ENCODE assay signal across 8 cellular contexts in the genomic region with DNA sequence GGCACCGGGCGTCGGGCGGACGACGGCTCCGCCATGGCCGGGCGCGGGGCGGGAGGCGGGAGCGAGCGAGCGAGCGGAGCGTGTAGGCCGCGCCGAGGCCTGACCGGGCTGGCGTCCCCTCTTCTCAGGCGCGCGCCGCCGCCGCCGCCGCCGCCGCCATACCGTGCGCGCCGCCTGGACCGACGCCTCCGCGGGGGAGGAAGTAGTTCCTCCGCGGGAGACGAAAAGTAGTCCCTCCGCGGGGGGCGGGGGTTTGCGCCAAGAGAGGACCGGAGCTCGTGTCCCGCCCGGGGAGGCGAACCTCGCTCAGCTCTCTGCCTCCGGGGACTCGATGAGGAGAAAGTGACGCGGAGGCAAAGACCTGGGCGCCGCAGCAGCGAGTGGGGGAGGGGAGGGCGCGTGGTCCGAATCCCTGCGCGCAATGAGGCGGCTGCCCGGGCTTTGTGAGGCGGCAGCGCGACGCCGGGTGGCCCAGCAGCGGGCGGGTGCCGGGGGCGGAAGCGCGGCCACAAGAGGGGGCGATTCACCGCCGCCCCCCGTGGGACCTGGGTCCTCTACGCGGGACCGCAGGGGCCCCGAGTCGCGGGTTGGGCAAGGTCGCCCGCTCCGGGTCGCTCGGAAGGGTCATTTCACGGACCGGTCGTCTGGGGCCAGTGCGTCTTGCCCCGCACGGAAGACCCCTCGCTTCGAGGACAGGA. TPM values are rescaled to one million over a fixed set of nuclear protein-coding genes. Genes with fewer than 3 reads are reported as not detected.
DNase-seq lines count a peak whose midpoint lies in the region; ATAC-seq and TF ChIP-seq lines count a peak whose summit lies in the region.

Gene BRWD1, minus strand, starts transcription at position 176 of the 698 bp plus-strand sequence. Its CDS starts 141 bp downstream, at position 35.

- H3K27me3 ChIP-seq in BE2C (no peaks in the 10 kb centered on the region), ectodermal cell (ENCODE audit: control insufficient read depth, insufficient read depth, low read length, poor library complexity, severe bottlenecking) (no peaks in the 10 kb centered on the region)

- POLR2A ChIA-PET in activated CD8-positive, alpha-beta T cell treated with anti-CD3 and anti-CD28 coated beads for 36 hours (lab: Charles Lee), result interaction anchor here (0.8 to 7.9 kb wide), 18 partner anchors 12 to 131 kb away, joined by 3 to 111 read pairs (median 4); partner anchors contain the start of genes HMGN1 and PSMG1

- no peaks in the 10 kb centered on the region for H3K9me3 Mint-ChIP-seq in activated CD8-positive, alpha-beta T cell treated with anti-CD3 and anti-CD28 coated beads for 36 hours

- H3K4me3 ChIP-seq in BE2C (ENCODE audit: low read depth, low read length) (peak within 1 kb of the TSS; percentile 83), ectodermal cell (ENCODE audit: insufficient read depth, low read depth, low read length) (peak within 1 kb of the TSS; percentile 62)

- H3K36me3 ChIP-seq in BE2C (peaks cover 19% of the 10 kb centered on the region), ectodermal cell (ENCODE audit: control insufficient read depth, insufficient read depth, low read length) (peaks cover 7% of the 10 kb centered on the region)

- CTCF ChIA-PET in activated CD8-positive, alpha-beta T cell treated with anti-CD3 and anti-CD28 coated beads for 36 hours (lab: Charles Lee), result interaction anchor here (1.0 to 1.9 kb wide), 2 partner anchors 74 to 130 kb away, joined by 3 to 5 read pairs; partner anchors contain the start of gene PSMG1

- peak; percentile 59 for ATAC-seq in HG03439 (IDR thresholded peaks at IDR 0.05; ENCODE audit: unreplicated experiment)
- ATAC-seq in activated CD8-positive, alpha-beta T cell treated with anti-CD3 and anti-CD28 coated beads for 36 hours, result peak; percentile 52

- H3K4me1 ChIP-seq in BE2C (peaks cover 3% of the 10 kb centered on the region; the same call in 1 of the 2 replicates), ectodermal cell (ENCODE audit: control insufficient read depth, insufficient read depth, low read length) (peaks cover 9% of the 10 kb centered on the region)

- peak; percentile 89 for DNase-seq in BE2C
- peak; percentile 94 for DNase-seq in NCI-H774 (lab: John Stamatoyannopoulos, UW)
- peak; percentile 81 for DNase-seq in activated CD8-positive, alpha-beta T cell treated with anti-CD3 and anti-CD28 coated beads for 36 hours
- peak; percentile 89 to 92 for DNase-seq in lung microvascular endothelial cell (ENCODE audit: low read depth in 2 of 2)
- peak; percentile 57 to 77 (median 58) for DNase-seq in stimulated activated CD4-positive, alpha-beta T cell treated with anti-CD3 and anti-CD28 coated beads, TNF-alpha, amount 100 ng/mL, for 4 hours (ENCODE audit: low read depth in 3 of 3)

- H3K27ac ChIP-seq in ectodermal cell (ENCODE audit: insufficient read depth, low read depth, low read length, poor library complexity, severe bottlenecking), result peak within 1 kb of the TSS; percentile 99

- peaks cover 23% of the 10 kb centered on the region for H3K36me3 Mint-ChIP-seq in activated CD8-positive, alpha-beta T cell treated with anti-CD3 and anti-CD28 coated beads for 36 hours (ENCODE audit: low read depth)

- peak within 1 kb of the TSS; percentile 95 for H3K27ac Mint-ChIP-seq in activated CD8-positive, alpha-beta T cell treated with anti-CD3 and anti-CD28 coated beads for 36 hours

- WGBS in ectodermal cell, 2 experiments, result 0% methylated on average over 101 of the region's 101 CpGs

- no peaks in the 10 kb centered on the region for H3K27me3 Mint-ChIP-seq in activated CD8-positive, alpha-beta T cell treated with anti-CD3 and anti-CD28 coated beads for 36 hours

- intact Hi-C loops in activated CD8-positive, alpha-beta T cell treated with anti-CD3 and anti-CD28 coated beads for 36 hours (cut with micrococcal nuclease), result loop anchor here (2.0 to 5.0 kb wide), 2 partner anchors 33 to 74 kb away; no protein-coding TSS in a partner anchor

- TF ChIP-seq POLR2A in GM19099 (IDR thresholded peaks at IDR 0.05; ENCODE audit: extremely low read depth, insufficient read length, low read depth), result peak; percentile 88

- peak within 1 kb of the TSS; percentile 93 for H3K4me3 Mint-ChIP-seq in activated CD8-positive, alpha-beta T cell treated with anti-CD3 and anti-CD28 coated beads for 36 hours

- H3K4me1 Mint-ChIP-seq in activated CD8-positive, alpha-beta T cell treated with anti-CD3 and anti-CD28 coated beads for 36 hours (ENCODE audit: low read depth), result peaks cover 39% of the 10 kb centered on the region

- peak; percentile 38 for TF ChIP-seq CTCF in BE2C (IDR thresholded peaks at IDR 0.05; ENCODE audit: low read depth, low read length)
- no peak for TF ChIP-seq CTCF in activated CD8-positive, alpha-beta T cell treated with anti-CD3 and anti-CD28 coated beads for 36 hours (IDR thresholded peaks at IDR 0.05)

- H3K9me3 ChIP-seq in BE2C (no peaks in the 10 kb centered on the region), ectodermal cell (ENCODE audit: control insufficient read depth, low read length) (no peaks in the 10 kb centered on the region)

RNA-seq across cellular contexts. Expression of gene BRWD1, which starts in this region (rescaled TPM):
- 15.8 TPM for polyA plus RNA-seq in BE2C (2012; ENCODE audit: insufficient read depth, insufficient read length, low read depth)
- 10 to 100 TPM; 27.9 to 29.3 TPM for total RNA-seq in activated CD8-positive, alpha-beta T cell treated with anti-CD3 and anti-CD28 coated beads for 36 hours
- polyA plus RNA-seq in ectodermal cell (2013, experiment 1 of 4), result 27.2 TPM
- 31.7 TPM for polyA plus RNA-seq in ectodermal cell (2013, experiment 2 of 4)
- polyA plus RNA-seq in ectodermal cell (2013, experiment 3 of 4), result 26.0 TPM
- 33.3 TPM for polyA plus RNA-seq in ectodermal cell (2013, experiment 4 of 4)
- 33.8 and 51.2 TPM in 2 replicates for total RNA-seq in lung microvascular endothelial cell

Comparison
In these comparisons a context has a peak if more than half of its experiments do, and no peak if none do; other contexts are left out.
1. Peak in every context shown above with its lines: DNase-seq, ATAC-seq, H3K4me3 ChIP-seq and H3K27ac ChIP-seq.